32 cellular contexts compared by ENCODE assay signal in genomic region chr10:81216949-81217348, GRCh38.
"Had no signal": no experiment of that assay in that cellular context is flagged by ENCODE, and none has a peak within 500 bp of the region (broad histone marks: within the 10 kb centered on the region; RNA-seq: fewer than 3 reads in every experiment).

No MANE protein-coding gene starts in this region.

- H3K27ac Mint-ChIP-seq: activated CD4-positive, alpha-beta memory T cell treated with anti-CD3 and anti-CD28 coated beads for 36 hours; activated CD4-positive, alpha-beta T cell treated with anti-CD3 and anti-CD28 coated beads for 36 hours; activated CD4-positive, alpha-beta T cell treated with anti-CD3 and anti-CD28 coated beads, Interleukin-2, amount 10 ng/mL, durations not matched to agents 24 days and 14 days; activated CD8-positive, alpha-beta memory T cell treated with anti-CD3 and anti-CD28 coated beads, Interleukin-2, amount 10 ng/mL, durations not matched to agents 7 days and 5 days; activated CD8-positive, alpha-beta T cell treated with anti-CD3 and anti-CD28 coated beads, Interleukin-2, amount 10 ng/mL, durations not matched to agents 7 days and 5 days; activated naive CD8-positive, alpha-beta T cell; activated T-helper 1 cell treated with anti-CD3 and anti-CD28 coated beads, Interleukin-12 subunit alpha, Interleukin-12 subunit beta, Interleukin-2, Interleukin-4 antibody, amounts not matched to agents 30 ng/mL and 10 ng/mL and 1 ng/mL, durations not matched to agents 14 hours and 24 hours and 36 hours; dendritic cell treated with granulocyte-macrophage colony-stimulating factor and Interleukin-4, amounts not matched to agents 40 ng/mL and 50 ng/mL, for 4 days; effector memory CD8-positive, alpha-beta T cell; T-helper 17 cell; T-helper 2 cell treated with Interferon-gamma antibody and Interleukin-4, amounts not matched to agents 5 μg/mL and 100 μg/mL, for 36 hours had no signal

- H3K4me3 ChIP-seq: coronary artery, esophagus muscularis mucosa, gastrocnemius medialis, heart left ventricle had no signal

- H3K36me3 ChIP-seq: brain microvascular endothelial cell, esophagus muscularis mucosa, gastrocnemius medialis, heart left ventricle had no signal

- H3K4me3 Mint-ChIP-seq: activated CD4-positive, alpha-beta memory T cell treated with anti-CD3 and anti-CD28 coated beads for 36 hours; activated CD4-positive, alpha-beta T cell treated with anti-CD3 and anti-CD28 coated beads for 36 hours; activated CD4-positive, alpha-beta T cell treated with anti-CD3 and anti-CD28 coated beads, Interleukin-2, amount 10 ng/mL, durations not matched to agents 24 days and 14 days; activated CD8-positive, alpha-beta memory T cell treated with anti-CD3 and anti-CD28 coated beads, Interleukin-2, amount 10 ng/mL, durations not matched to agents 7 days and 5 days; activated CD8-positive, alpha-beta T cell treated with anti-CD3 and anti-CD28 coated beads, Interleukin-2, amount 10 ng/mL, durations not matched to agents 7 days and 5 days; activated naive CD8-positive, alpha-beta T cell; activated T-helper 1 cell treated with anti-CD3 and anti-CD28 coated beads, Interleukin-12 subunit alpha, Interleukin-12 subunit beta, Interleukin-2, Interleukin-4 antibody, amounts not matched to agents 30 ng/mL and 10 ng/mL and 1 ng/mL, durations not matched to agents 14 hours and 24 hours and 36 hours; central memory CD8-positive, alpha-beta T cell; dendritic cell treated with granulocyte-macrophage colony-stimulating factor and Interleukin-4, amounts not matched to agents 40 ng/mL and 50 ng/mL, for 4 days; effector memory CD8-positive, alpha-beta T cell; T-helper 17 cell; T-helper 2 cell treated with Interferon-gamma antibody and Interleukin-4, amounts not matched to agents 5 μg/mL and 100 μg/mL, for 36 hours had no signal

- H3K9me3 ChIP-seq: esophagus muscularis mucosa, gastrocnemius medialis, heart left ventricle had no signal

- DNase-seq: activated CD4-positive, alpha-beta memory T cell treated with anti-CD3 and anti-CD28 coated beads for 36 hours; activated CD4-positive, alpha-beta T cell treated with anti-CD3 and anti-CD28 coated beads for 36 hours; activated CD4-positive, alpha-beta T cell treated with anti-CD3 and anti-CD28 coated beads, Interleukin-2, amount 10 ng/mL, durations not matched to agents 24 days and 14 days; activated CD4-positive, CD25-positive, alpha-beta regulatory T cell; activated CD4-positive, CD25-positive, alpha-beta regulatory T cell treated with anti-CD3 and anti-CD28 coated beads, Interleukin-2, amount 50 U/mL, for 72 hours; activated CD8-positive, alpha-beta memory T cell treated with anti-CD3 and anti-CD28 coated beads, Interleukin-2, amount 10 ng/mL, durations not matched to agents 7 days and 5 days; activated CD8-positive, alpha-beta memory T cell treated with anti-CD3 and anti-CD28 coated beads, Interleukin-2, amount 50 U/mL, for 4 hours; activated CD8-positive, alpha-beta T cell treated with anti-CD3 and anti-CD28 coated beads, Interleukin-2, amount 10 ng/mL, durations not matched to agents 7 days and 5 days; activated gamma-delta T cell; activated naive CD4-positive, alpha-beta T cell; activated naive CD4-positive, alpha-beta T cell treated with anti-CD3 and anti-CD28 coated beads, Interleukin-2, amount 50 U/mL, for 16 hours; activated T-cell treated with anti-CD3 and anti-CD28 coated beads, Interleukin-2, amount 50 U/mL, for 1 hour; activated T-cell treated with anti-CD3 and anti-CD28 coated beads, Interleukin-2, amount 50 U/mL, for 48 hours; amniotic stem cell; anterior cingulate cortex; brain microvascular endothelial cell; effector CD4-positive, alpha-beta T cell; effector memory CD8-positive, alpha-beta T cell; erythroblast; foreskin keratinocyte; gastrocnemius medialis; glutamatergic neuron; heart left ventricle; T-helper 17 cell; T1000 had no signal

- ATAC-seq: activated CD4-positive, alpha-beta T cell treated with anti-CD3 and anti-CD28 coated beads for 36 hours; activated CD8-positive, alpha-beta memory T cell treated with anti-CD3 and anti-CD28 coated beads, Interleukin-2, amount 10 ng/mL, durations not matched to agents 7 days and 5 days; activated CD8-positive, alpha-beta T cell treated with anti-CD3 and anti-CD28 coated beads, Interleukin-2, amount 10 ng/mL, durations not matched to agents 7 days and 5 days; effector memory CD8-positive, alpha-beta T cell; foreskin keratinocyte; gastrocnemius medialis; heart left ventricle; T-helper 17 cell had no signal

- H3K27me3 ChIP-seq: brain microvascular endothelial cell, esophagus muscularis mucosa, foreskin keratinocyte, gastrocnemius medialis, heart left ventricle had no signal

- H3K4me1 Mint-ChIP-seq: activated CD4-positive, alpha-beta T cell treated with anti-CD3 and anti-CD28 coated beads for 36 hours; activated CD4-positive, alpha-beta T cell treated with anti-CD3 and anti-CD28 coated beads, Interleukin-2, amount 10 ng/mL, durations not matched to agents 24 days and 14 days; activated CD8-positive, alpha-beta memory T cell treated with anti-CD3 and anti-CD28 coated beads, Interleukin-2, amount 10 ng/mL, durations not matched to agents 7 days and 5 days; central memory CD8-positive, alpha-beta T cell; T-helper 17 cell had no signal

- H3K9me3 Mint-ChIP-seq: activated CD4-positive, alpha-beta memory T cell treated with anti-CD3 and anti-CD28 coated beads for 36 hours; activated CD4-positive, alpha-beta T cell treated with anti-CD3 and anti-CD28 coated beads, Interleukin-2, amount 10 ng/mL, durations not matched to agents 24 days and 14 days; activated T-helper 1 cell treated with anti-CD3 and anti-CD28 coated beads, Interleukin-12 subunit alpha, Interleukin-12 subunit beta, Interleukin-2, Interleukin-4 antibody, amounts not matched to agents 30 ng/mL and 10 ng/mL and 1 ng/mL, durations not matched to agents 14 hours and 24 hours and 36 hours; dendritic cell treated with granulocyte-macrophage colony-stimulating factor and Interleukin-4, amounts not matched to agents 40 ng/mL and 50 ng/mL, for 4 days; T-helper 2 cell treated with Interferon-gamma antibody and Interleukin-4, amounts not matched to agents 5 μg/mL and 100 μg/mL, for 36 hours had no signal

- H3K27ac ChIP-seq: brain microvascular endothelial cell, coronary artery, esophagus muscularis mucosa, foreskin keratinocyte, gastrocnemius medialis, heart left ventricle had no signal

- H3K27me3 Mint-ChIP-seq: activated CD4-positive, alpha-beta memory T cell treated with anti-CD3 and anti-CD28 coated beads for 36 hours; activated CD4-positive, alpha-beta T cell treated with anti-CD3 and anti-CD28 coated beads for 36 hours; activated CD4-positive, alpha-beta T cell treated with anti-CD3 and anti-CD28 coated beads, Interleukin-2, amount 10 ng/mL, durations not matched to agents 24 days and 14 days; activated CD8-positive, alpha-beta memory T cell treated with anti-CD3 and anti-CD28 coated beads, Interleukin-2, amount 10 ng/mL, durations not matched to agents 7 days and 5 days; central memory CD8-positive, alpha-beta T cell; dendritic cell treated with granulocyte-macrophage colony-stimulating factor and Interleukin-4, amounts not matched to agents 40 ng/mL and 50 ng/mL, for 4 days; effector memory CD8-positive, alpha-beta T cell; T-helper 17 cell had no signal

- H3K4me1 ChIP-seq: esophagus muscularis mucosa, foreskin keratinocyte, gastrocnemius medialis, heart left ventricle had no signal

- H3K36me3 Mint-ChIP-seq: activated CD4-positive, alpha-beta memory T cell treated with anti-CD3 and anti-CD28 coated beads for 36 hours; activated CD8-positive, alpha-beta memory T cell treated with anti-CD3 and anti-CD28 coated beads, Interleukin-2, amount 10 ng/mL, durations not matched to agents 7 days and 5 days; activated naive CD8-positive, alpha-beta T cell had no signal
